In genomic region chr2:70397186-70397585, GRCh38 we compare ENCODE assay signal across 19 cellular contexts.
"Had no signal": no experiment of that assay in that cellular context is flagged by ENCODE, and none has a peak within 500 bp of the region (broad histone marks: within the 10 kb centered on the region; RNA-seq: fewer than 3 reads in every experiment).

No MANE protein-coding gene starts in this region.

- H3K4me1 ChIP-seq: SJSA1 had no signal

- H3K36me3 ChIP-seq: SJSA1 had no signal

- H3K9me3 ChIP-seq: SJSA1 had no signal

- H3K27ac ChIP-seq: KMS-11, SJSA1, SK-N-MC had no signal

- H3K4me2 ChIP-seq: KMS-11 had no signal

- H3K4me3 ChIP-seq: SJSA1, SK-N-MC had no signal

- FAIRE-seq: RCC 7860 had no signal

- DNase-seq: Kasumi-1, MM.1S, NCI-H1092 treated with DMSO at 0.1 percent for 48 hours, NCI-H1436, NCI-H187 treated with DMSO at 0.1 percent for 48 hours, NCI-H2029 treated with DMSO at 0.1 percent for 48 hours, NCI-H2107, NCI-H2227 treated with DMSO at 0.1 percent for 48 hours, NCI-H524, NCI-H526 treated with DMSO at 0.1 percent for 48 hours, NCI-H774, Right ventricle myocardium superior, RPMI8226, SIG-M5, SW 1271 had no signal

- H3K9ac ChIP-seq: KMS-11 had no signal
